15 cellular contexts compared by ENCODE assay signal in the genomic region with DNA sequence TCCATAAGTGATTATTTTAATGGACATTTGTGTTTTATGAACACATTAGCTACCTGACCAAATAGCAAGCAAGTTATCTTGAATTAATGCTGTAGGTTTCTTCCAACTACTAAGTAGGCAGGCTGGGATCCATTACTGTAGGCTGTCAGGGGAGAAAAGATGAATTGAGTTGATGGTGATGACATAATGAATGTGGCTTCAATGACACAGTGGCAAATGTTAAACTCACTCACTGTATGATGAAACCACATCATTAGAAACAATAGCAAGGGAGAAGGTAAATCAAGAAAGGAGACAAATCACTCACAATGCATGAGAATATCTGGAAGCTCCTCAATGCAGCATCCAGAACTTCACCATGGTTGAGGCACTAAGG.
A peak's percentile ranks its signal among the peaks of the same experiment; 100 is the strongest.
DNase-seq lines count a peak whose midpoint lies in the region; ATAC-seq, FAIRE-seq and TF ChIP-seq lines count a peak whose summit lies in the region.
"Had no signal": no experiment of that assay in that cellular context is flagged by ENCODE, and none has a peak within 500 bp of the region (broad histone marks: within the 10 kb centered on the region; RNA-seq: fewer than 3 reads in every experiment).

No MANE protein-coding gene starts in this region.

- H3K9me3 ChIP-seq in K562 (replicated peaks; ENCODE audit: control insufficient read depth, insufficient read depth, low read depth, low read length): no peaks in the 10 kb centered on the region
- H3K9me3 ChIP-seq in transverse colon: no peaks in the 10 kb centered on the region
- H3K9me3 ChIP-seq: heart left ventricle, upper lobe of right lung had no signal

- no peak for TF ChIP-seq CTCF in K562 (IDR thresholded peaks at IDR 0.05 in 2 of 3, conservative IDR thresholded peaks at IDR 0.05 in 1 of 3; ENCODE audit: insufficient read depth in 2 of 3, low read depth in 1 of 3, low read length in 3 of 3)
- no peak for TF ChIP-seq CTCF in transverse colon (IDR thresholded peaks at IDR 0.05)

- H3K4me2 ChIP-seq in K562 (ENCODE audit: insufficient read depth, low read length): no peak overlapping the region

- FAIRE-seq in K562 (lab: Jason Lieb, UNC): no peak

- POLR2A ChIA-PET in K562 (lab: Yijun Ruan, JAX): interaction anchor here (0.6 to 1.7 kb wide), 3 partner anchors 13 to 530 kb away, joined by 3 to 5 read pairs (median 3); partner anchors contain the start of gene CITED2

- no peaks in the 10 kb centered on the region for H4K20me1 ChIP-seq in K562 (replicated peaks; ENCODE audit: control insufficient read depth, insufficient read depth, low read length)

- H3K4me3 ChIP-seq in K562 (no peak overlapping the region), transverse colon (no peak overlapping the region)
- H3K4me3 ChIP-seq: heart left ventricle, upper lobe of right lung had no signal

- in situ Hi-C loops in K562 (cut with MboI) (no loop called here), transverse colon (cut with MboI; ENCODE audit: low pct_ligation_motif_present in 1 of 4, low pct_unique_long_range_greater_than_20kb in 1 of 4, low sequenced_read_pairs in 3 of 4) (no loop called here)

- H2AFZ ChIP-seq in K562 (ENCODE audit: low read depth, low read length): no peak overlapping the region

- BruUV-seq in K562 (replicated peaks; lab: Mats Ljungman, UMichigan): no TSS peak

- no peaks in the 10 kb centered on the region for H3K9me1 ChIP-seq in K562 (ENCODE audit: control insufficient read depth, insufficient read depth, low read length)

- no peak overlapping the region for H3K27ac ChIP-seq in K562 (ENCODE audit: extremely low read depth, low read depth, low read length)
- H3K27ac ChIP-seq in transverse colon: peak overlapping the region; percentile 67 to 79 (median 77)
- H3K27ac ChIP-seq: upper lobe of right lung had no signal

- intact Hi-C loops in K562 (cut with micrococcal nuclease): no loop called here
- intact Hi-C loops in transverse colon (cut with DNase I; ENCODE audit: low total_unique reads): no loop called here

- no peaks in the 10 kb centered on the region for H3K79me2 ChIP-seq in K562 (ENCODE audit: control insufficient read depth, insufficient read depth, low read length)

- DNase-seq in SIG-M5 treated with dmso at 0.1 percent for 504 hours (lab: John Stamatoyannopoulos, UW; ENCODE audit: unreplicated experiment): peak; percentile 8
- no peak for DNase-seq in SIG-M5 (lab: John Stamatoyannopoulos, UW)
- no peak for DNase-seq in K562 (ENCODE audit: extremely low read depth in 1 of 4, low spot score in 3 of 4)
- DNase-seq in transverse colon: no peak
- DNase-seq in stimulated activated CD4-positive, alpha-beta T cell treated with anti-CD3 and anti-CD28 coated beads, Interleukin-2, amount 100 ng/mL, for 48 hours: no peak
- no peak for DNase-seq in NCI-H2171 (lab: John Stamatoyannopoulos, UW)
- DNase-seq: 8988T; central memory CD4-positive, alpha-beta T cell; heart left ventricle; left ventricle myocardium superior; NCI-H1105; T-helper 9 cell; upper lobe of right lung had no signal

- H3K36me3 ChIP-seq in K562 (ENCODE audit: control insufficient read depth, insufficient read depth, low read length): no peaks in the 10 kb centered on the region
- no peaks in the 10 kb centered on the region for H3K36me3 ChIP-seq in transverse colon
- H3K36me3 ChIP-seq: heart left ventricle, upper lobe of right lung had no signal

- CTCF ChIA-PET in K562 (lab: Yijun Ruan, JAX; ENCODE audit: low intra/inter-chr PET ratio): no interaction called here

- ATAC-seq in HG03159 (IDR thresholded peaks at IDR 0.05; ENCODE audit: unreplicated experiment) (peak; percentile 24), K562 (no peak), GM21825 (IDR thresholded peaks at IDR 0.05; ENCODE audit: unreplicated experiment) (no peak)
- ATAC-seq: heart left ventricle had no signal

- no peaks in the 10 kb centered on the region for H3K4me1 ChIP-seq in K562 (replicated peaks in 1 of 2; ENCODE audit: control insufficient read depth in 2 of 2, insufficient read depth in 2 of 2, low read length in 2 of 2)
- peaks cover 13 to 29% (median 23%) of the 10 kb centered on the region in 4 donors for H3K4me1 ChIP-seq in transverse colon
- H3K4me1 ChIP-seq: upper lobe of right lung had no signal

- no peak for TF ChIP-seq POLR2A in K562 (conservative IDR thresholded peaks at IDR 0.05)
- TF ChIP-seq POLR2A in transverse colon (IDR thresholded peaks at IDR 0.05): no peak

- TF ChIP-seq EP300 in K562 (IDR thresholded peaks at IDR 0.05; ENCODE audit: low read length) (no peak), transverse colon (IDR thresholded peaks at IDR 0.05; ENCODE audit: low read depth) (no peak)

- no peak overlapping the region for H3K9ac ChIP-seq in K562 (ENCODE audit: insufficient read depth in 1 of 2, low read depth in 2 of 2, low read length in 2 of 2)

- H3K27me3 ChIP-seq in K562 (ENCODE audit: control insufficient read depth in 2 of 2, insufficient read depth in 2 of 2, low read length in 2 of 2) (no peaks in the 10 kb centered on the region), transverse colon (no peaks in the 10 kb centered on the region)
- H3K27me3 ChIP-seq: heart left ventricle, upper lobe of right lung had no signal

- no peak for TF ChIP-seq RAD21 in K562 (CRISPR knock-in tag; conservative IDR thresholded peaks at IDR 0.05 in 1 of 2, IDR thresholded peaks at IDR 0.05 in 1 of 2)

TF ChIP-seq in K562, 482 proteins besides CTCF, POLR2A, EP300 and RAD21 (continues in another document):
- TF ChIP-seq BMI1 (IDR thresholded peaks at IDR 0.05; ENCODE audit: low read length) (no peak), ZBED1 (IDR thresholded peaks at IDR 0.05) (no peak), PTTG1 (tag; IDR thresholded peaks at IDR 0.05; ENCODE audit: low read depth) (no peak), PBX2 (CRISPR knock-in tag; IDR thresholded peaks at IDR 0.05; ENCODE audit: low read depth) (no peak), PBX2 (tag; conservative IDR thresholded peaks at IDR 0.05; ENCODE audit: low read depth) (peak; percentile 84), NR4A1 (CRISPR knock-in tag; IDR thresholded peaks at IDR 0.05) (no peak), NR4A1 (tag; IDR thresholded peaks at IDR 0.05) (no peak), HDAC1 (IDR thresholded peaks at IDR 0.05) (no peak), MCM7 (IDR thresholded peaks at IDR 0.05) (0 out of 4 replicates have a peak, but pooled peaks of 1 of the 2 experiments have one; percentile 22), MAFG (tag; conservative IDR thresholded peaks at IDR 0.05) (no peak)
- TF ChIP-seq, protein P1, sequence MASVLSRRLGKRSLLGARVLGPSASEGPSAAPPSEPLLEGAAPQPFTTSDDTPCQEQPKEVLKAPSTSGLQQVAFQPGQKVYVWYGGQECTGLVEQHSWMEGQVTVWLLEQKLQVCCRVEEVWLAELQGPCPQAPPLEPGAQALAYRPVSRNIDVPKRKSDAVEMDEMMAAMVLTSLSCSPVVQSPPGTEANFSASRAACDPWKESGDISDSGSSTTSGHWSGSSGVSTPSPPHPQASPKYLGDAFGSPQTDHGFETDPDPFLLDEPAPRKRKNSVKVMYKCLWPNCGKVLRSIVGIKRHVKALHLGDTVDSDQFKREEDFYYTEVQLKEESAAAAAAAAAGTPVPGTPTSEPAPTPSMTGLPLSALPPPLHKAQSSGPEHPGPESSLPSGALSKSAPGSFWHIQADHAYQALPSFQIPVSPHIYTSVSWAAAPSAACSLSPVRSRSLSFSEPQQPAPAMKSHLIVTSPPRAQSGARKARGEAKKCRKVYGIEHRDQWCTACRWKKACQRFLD (CRISPR knock-in tag; IDR thresholded peaks at IDR 0.05): no peak
- TF ChIP-seq, protein P2, sequence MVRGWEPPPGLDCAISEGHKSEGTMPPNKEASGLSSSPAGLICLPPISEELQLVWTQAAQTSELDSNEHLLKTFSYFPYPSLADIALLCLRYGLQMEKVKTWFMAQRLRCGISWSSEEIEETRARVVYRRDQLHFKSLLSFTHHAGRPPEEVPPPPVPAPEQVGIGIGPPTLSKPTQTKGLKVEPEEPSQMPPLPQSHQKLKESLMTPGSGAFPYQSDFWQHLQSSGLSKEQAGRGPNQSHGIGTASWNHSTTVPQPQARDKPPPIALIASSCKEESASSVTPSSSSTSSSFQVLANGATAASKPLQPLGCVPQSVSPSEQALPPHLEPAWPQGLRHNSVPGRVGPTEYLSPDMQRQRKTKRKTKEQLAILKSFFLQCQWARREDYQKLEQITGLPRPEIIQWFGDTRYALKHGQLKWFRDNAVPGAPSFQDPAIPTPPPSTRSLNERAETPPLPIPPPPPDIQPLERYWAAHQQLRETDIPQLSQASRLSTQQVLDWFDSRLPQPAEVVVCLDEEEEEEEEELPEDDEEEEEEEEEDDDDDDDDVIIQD (CRISPR knock-in tag; IDR thresholded peaks at IDR 0.05): no peak
- TF ChIP-seq, protein P3, sequence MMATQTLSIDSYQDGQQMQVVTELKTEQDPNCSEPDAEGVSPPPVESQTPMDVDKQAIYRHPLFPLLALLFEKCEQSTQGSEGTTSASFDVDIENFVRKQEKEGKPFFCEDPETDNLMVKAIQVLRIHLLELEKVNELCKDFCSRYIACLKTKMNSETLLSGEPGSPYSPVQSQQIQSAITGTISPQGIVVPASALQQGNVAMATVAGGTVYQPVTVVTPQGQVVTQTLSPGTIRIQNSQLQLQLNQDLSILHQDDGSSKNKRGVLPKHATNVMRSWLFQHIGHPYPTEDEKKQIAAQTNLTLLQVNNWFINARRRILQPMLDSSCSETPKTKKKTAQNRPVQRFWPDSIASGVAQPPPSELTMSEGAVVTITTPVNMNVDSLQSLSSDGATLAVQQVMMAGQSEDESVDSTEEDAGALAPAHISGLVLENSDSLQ (IDR thresholded peaks at IDR 0.05): peak; percentile 40
